Comparison of ENCODE assay signal across 9 cellular contexts in genomic region chr3:111864821-111865656, GRCh38. TPM values are rescaled to one million over a fixed set of nuclear protein-coding genes. Genes with fewer than 3 reads are reported as not detected.
DNase-seq lines count a peak whose midpoint lies in the region; ATAC-seq, FAIRE-seq and TF ChIP-seq lines count a peak whose summit lies in the region.
"Had no signal": no experiment of that assay in that cellular context is flagged by ENCODE, and none has a peak within 500 bp of the region (broad histone marks: within the 10 kb centered on the region; RNA-seq: fewer than 3 reads in every experiment).

No MANE protein-coding gene starts in this region.

- no peak for ATAC-seq in GM21528 (IDR thresholded peaks at IDR 0.05; ENCODE audit: low FRiP score, unreplicated experiment)

- peaks cover 17 to 33% of the 10 kb centered on the region in 2 donors for H3K4me1 ChIP-seq in muscle layer of duodenum (ENCODE audit: control insufficient read depth in 1 of 2, insufficient read depth in 2 of 2, low read length in 2 of 2)

- peak; percentile 48 for TF ChIP-seq CTCF in LNCaP clone FGC (IDR thresholded peaks at IDR 0.05; ENCODE audit: control insufficient read depth, extremely low read depth, insufficient read depth)

- DNase-seq in A172 (ENCODE audit: low spot score) (peak; percentile 96), LNCaP clone FGC (ENCODE audit: low read depth) (no peak), dermis microvascular lymphatic vessel endothelial cell (ENCODE audit: low read depth in 2 of 2) (peak; percentile 81 to 83), ureter (ENCODE audit: low spot score) (no peak), HuH-7.5 (ENCODE audit: low spot score) (no peak), GM12891 (ENCODE audit: insufficient read length, low spot score) (no peak)
- DNase-seq: NCI-H446 treated with DMSO at 0.1 percent for 48 hours had no signal

- no peak for TF ChIP-seq POLR2A in GM12891 (IDR thresholded peaks at IDR 0.05; ENCODE audit: low read depth, low read length)

- no peaks in the 10 kb centered on the region for H3K27me3 ChIP-seq in muscle layer of duodenum (ENCODE audit: low read depth, low read length)

- no peaks in the 10 kb centered on the region for H3K9me3 ChIP-seq in muscle layer of duodenum (ENCODE audit: control insufficient read depth in 1 of 2, low read length in 2 of 2)

- H3K4me3 ChIP-seq in LNCaP clone FGC (ENCODE audit: low read depth, low read length) = no peak overlapping the region
- H3K4me3 ChIP-seq in muscle layer of duodenum (ENCODE audit: low read depth in 1 of 2, low read length in 2 of 2) = peak overlapping the region in 1 of 2 donors; percentile 36

- H3K27ac ChIP-seq in muscle layer of duodenum (ENCODE audit: low read length) = peak overlapping the region; percentile 91

- H3K36me3 ChIP-seq in muscle layer of duodenum (ENCODE audit: control insufficient read depth in 1 of 2, insufficient read depth in 2 of 2, low read length in 2 of 2) = no peaks in the 10 kb centered on the region

- FAIRE-seq in GM12891 (lab: Jason Lieb, UNC) = no peak

TF ChIP-seq in GM12891, 5 proteins besides CTCF, POLR2A, EP300 and RAD21:
- TF ChIP-seq SPI1 (IDR thresholded peaks at IDR 0.05; ENCODE audit: low read depth, low read length) = no peak
- no peak for TF ChIP-seq POU2F2 (IDR thresholded peaks at IDR 0.05; ENCODE audit: low read depth, low read length)
- no peak for TF ChIP-seq POLR2AphosphoS5 (IDR thresholded peaks at IDR 0.05; ENCODE audit: low read depth, low read length)
- TF ChIP-seq PAX5 (IDR thresholded peaks at IDR 0.05; ENCODE audit: insufficient read depth, low read length, severe bottlenecking) = no peak
- TF ChIP-seq TAF1 (IDR thresholded peaks at IDR 0.05; ENCODE audit: low read depth, low read length) = no peak

RNA-seq across cellular contexts. Expression of gene PHLDB2, which starts 6.0 kb away (rescaled TPM):
- 99.5 and 115 TPM in 2 replicates for total RNA-seq in A172 (2014; rRNA removed; shearing (Covaris generic))
- total RNA-seq in dermis microvascular lymphatic vessel endothelial cell = 35.2 and 49.4 TPM in 2 replicates
- total RNA-seq in ureter = 95.1 TPM
- polyA plus RNA-seq in GM12891 (2012; ENCODE audit: low read depth, missing spikeins) = not detected

Comparison
In these comparisons a context has a peak if more than half of its experiments do, and no peak if none do; other contexts are left out.
1. DNase-seq: peak in A172 (single experiment) and dermis microvascular lymphatic vessel endothelial cell (2 of 2); none in LNCaP clone FGC (single experiment), ureter (single experiment), HuH-7.5 (single experiment) and GM12891 (single experiment).